In genomic region chr1:65027699-65028358, GRCh38 we compare ENCODE assay signal across 14 cellular contexts.
DNase-seq lines count a peak whose midpoint lies in the region; ATAC-seq and TF ChIP-seq lines count a peak whose summit lies in the region.
"Had no signal": no experiment of that assay in that cellular context is flagged by ENCODE, and none has a peak within 500 bp of the region (broad histone marks: within the 10 kb centered on the region; RNA-seq: fewer than 3 reads in every experiment).

No MANE protein-coding gene starts in this region.

- no peak overlapping the region for H2BK5ac ChIP-seq in trophoblast cell (ENCODE audit: low read depth, low read length, poor library complexity)

- 31 to 34% methylated on average over 5 of the region's 5 CpGs for WGBS in heart right ventricle, 2 donors
- no CpG with 5 or more reads among the region's 5 CpGs for WGBS in trophoblast cell (ENCODE audit: extremely low coverage, insufficient coverage, insufficient read length)

- H3K18ac ChIP-seq in trophoblast cell (ENCODE audit: low read length) = no peak overlapping the region

- no peak overlapping the region for H4K8ac ChIP-seq in trophoblast cell (ENCODE audit: low read depth, low read length)

- H3K14ac ChIP-seq in trophoblast cell (ENCODE audit: low read length) = no peak overlapping the region

- H3K4ac ChIP-seq in trophoblast cell (ENCODE audit: low read depth, low read length) = no peak overlapping the region

- no peaks in the 10 kb centered on the region for H3K9me3 ChIP-seq in heart right ventricle
- H3K9me3 ChIP-seq in trophoblast cell (ENCODE audit: insufficient read depth, low read depth, low read length) = peaks cover 3% of the 10 kb centered on the region
- H3K9me3 ChIP-seq in CD4-positive, alpha-beta T cell (ENCODE audit: control insufficient read depth, low read length) = no peaks in the 10 kb centered on the region
- H3K9me3 ChIP-seq in T-helper 17 cell (ENCODE audit: control insufficient read depth, low read length, poor library complexity, severe bottlenecking) = no peaks in the 10 kb centered on the region

- ATAC-seq in heart right ventricle (peak in 7 of 8 donors; percentile 23 to 83 (median 68)), HG02763 (IDR thresholded peaks at IDR 0.05; ENCODE audit: unreplicated experiment) (no peak), HG03457 (IDR thresholded peaks at IDR 0.05; ENCODE audit: unreplicated experiment) (no peak), T-helper 17 cell (no peak)
- ATAC-seq in CD4-positive, alpha-beta T cell (ENCODE audit: poor library complexity) = no peak
- ATAC-seq: HCT116 had no signal

- no peak for TF ChIP-seq CTCF in heart right ventricle (IDR thresholded peaks at IDR 0.05)
- no peak for TF ChIP-seq CTCF in CD4-positive, alpha-beta T cell (IDR thresholded peaks at IDR 0.05)

- CTCF ChIA-PET in CD4-positive, alpha-beta T cell (lab: Charles Lee) = interaction anchor here (1.1 kb wide), 1 partner anchor 48 kb away, joined by 3 read pairs; no protein-coding TSS in a partner anchor

- H3K4me3 ChIP-seq in heart right ventricle = no peak overlapping the region
- H3K4me3 ChIP-seq in trophoblast cell (ENCODE audit: low read depth, low read length) = peak overlapping the region; percentile 48
- H3K4me3 ChIP-seq: BLaER1 treated with 17β-estradiol and CSF1 and Interleukin-3, amounts not matched to agents 10 nM and 100 nM had no signal

- peaks cover 29% of the 10 kb centered on the region for H3K4me1 Mint-ChIP-seq in CD4-positive, alpha-beta T cell (ENCODE audit: low read depth)
- H3K4me1 Mint-ChIP-seq in T-helper 17 cell = peaks cover 11% of the 10 kb centered on the region

- no peak overlapping the region for H2AFZ ChIP-seq in trophoblast cell (ENCODE audit: insufficient read depth, low read length, poor library complexity)

- H3K27ac Mint-ChIP-seq in CD4-positive, alpha-beta T cell = no peak overlapping the region
- no peak overlapping the region for H3K27ac Mint-ChIP-seq in T-helper 17 cell
- H3K27ac Mint-ChIP-seq: activated T-helper 2 cell treated with anti-CD3 and anti-CD28 coated beads, Interferon-gamma antibody, Interleukin-2, Interleukin-4, amounts not matched to agents 10 μg/mL and 5 μg/mL and 100 μg/mL, durations not matched to agents 14 hours and 24 hours and 36 hours had no signal

- H3K9ac ChIP-seq in trophoblast cell (ENCODE audit: low read length) = no peak overlapping the region
- H3K9ac ChIP-seq: BLaER1 treated with 17β-estradiol and CSF1 and Interleukin-3, amounts not matched to agents 10 nM and 100 nM had no signal

- H3K4me3 Mint-ChIP-seq in CD4-positive, alpha-beta T cell = no peak overlapping the region
- no peak overlapping the region for H3K4me3 Mint-ChIP-seq in T-helper 17 cell

- no peak overlapping the region for H2AK5ac ChIP-seq in trophoblast cell (ENCODE audit: low read length)

- H3K4me2 ChIP-seq in trophoblast cell (ENCODE audit: low read length) = no peak overlapping the region
- H3K4me2 ChIP-seq: BLaER1 treated with 17β-estradiol and CSF1 and Interleukin-3, amounts not matched to agents 10 nM and 100 nM had no signal

- no peaks in the 10 kb centered on the region for H3K9me3 Mint-ChIP-seq in CD4-positive, alpha-beta T cell

- H3K36me3 ChIP-seq in heart right ventricle = no peaks in the 10 kb centered on the region
- no peaks in the 10 kb centered on the region for H3K36me3 ChIP-seq in trophoblast cell (ENCODE audit: control insufficient read depth in 1 of 2, insufficient read depth in 2 of 2, low read length in 2 of 2)

- no peak overlapping the region for H4K12ac ChIP-seq in trophoblast cell (ENCODE audit: low read depth, low read length)

- H3K27me3 ChIP-seq in heart right ventricle = no peaks in the 10 kb centered on the region
- H3K27me3 ChIP-seq in trophoblast cell (ENCODE audit: insufficient read depth, low read length) = no peaks in the 10 kb centered on the region
- no peaks in the 10 kb centered on the region for H3K27me3 ChIP-seq in CD4-positive, alpha-beta T cell (ENCODE audit: control insufficient read depth, insufficient read depth, low read length)
- H3K27me3 ChIP-seq: BLaER1 treated with 17β-estradiol and CSF1 and Interleukin-3, amounts not matched to agents 10 nM and 100 nM had no signal

- no peaks in the 10 kb centered on the region for H3K27me3 Mint-ChIP-seq in CD4-positive, alpha-beta T cell
- no peaks in the 10 kb centered on the region for H3K27me3 Mint-ChIP-seq in T-helper 17 cell

- no peaks in the 10 kb centered on the region for H3K79me2 ChIP-seq in trophoblast cell (ENCODE audit: control insufficient read depth, insufficient read depth, low read length, poor library complexity)

- H3K79me1 ChIP-seq in trophoblast cell (ENCODE audit: low read length) = no peaks in the 10 kb centered on the region

- H2BK120ac ChIP-seq in trophoblast cell (ENCODE audit: insufficient read depth, low read length, poor library complexity) = no peak overlapping the region

- intact Hi-C loops in heart right ventricle (cut with DNase I) = no loop called here
- intact Hi-C loops in CD4-positive, alpha-beta T cell (cut with DNase I, micrococcal nuclease) = no loop called here

- H3K4me1 ChIP-seq in heart right ventricle = peaks cover 7 to 46% (median 31%) of the 10 kb centered on the region in 9 donors
- H3K4me1 ChIP-seq in trophoblast cell (ENCODE audit: control insufficient read depth in 1 of 2, insufficient read depth in 2 of 2, low read length in 2 of 2) = no peaks in the 10 kb centered on the region

- no peak overlapping the region for H2BK12ac ChIP-seq in trophoblast cell (ENCODE audit: low read length)

- H4K91ac ChIP-seq in trophoblast cell (ENCODE audit: low read depth, low read length) = no peak overlapping the region

- POLR2A ChIA-PET in CD4-positive, alpha-beta T cell (lab: Charles Lee) = interaction anchor here (1.1 kb wide), 1 partner anchor 151 kb away, joined by 4 read pairs; no protein-coding TSS in a partner anchor

- no peak overlapping the region for H3K23ac ChIP-seq in trophoblast cell (ENCODE audit: low read length)

- DNase-seq in HT1080 (ENCODE audit: low read depth) (peak; percentile 44), RPMI8226 (peak; percentile 83), heart right ventricle (peak; percentile 47 to 75), trophoblast cell (no peak), T-helper 17 cell (no peak)
- no peak for DNase-seq in CD4-positive, alpha-beta T cell
- DNase-seq: activated CD4-positive, alpha-beta T cell treated with anti-CD3 and anti-CD28 coated beads for 1 hour; Kasumi-1; mesendoderm had no signal

- H3K27ac ChIP-seq in heart right ventricle (peak overlapping the region in 1 of 10 donors; percentile 15), trophoblast cell (ENCODE audit: low read depth, low read length) (no peak overlapping the region)
- H3K27ac ChIP-seq in CD4-positive, alpha-beta T cell (ENCODE audit: low read depth, low read length) = no peak overlapping the region
- H3K27ac ChIP-seq: BLaER1 treated with 17β-estradiol and CSF1 and Interleukin-3, amounts not matched to agents 10 nM and 100 nM had no signal

- H3K36me3 Mint-ChIP-seq in CD4-positive, alpha-beta T cell (ENCODE audit: low read depth) = peaks cover 5% of the 10 kb centered on the region
- no peaks in the 10 kb centered on the region for H3K36me3 Mint-ChIP-seq in T-helper 17 cell (ENCODE audit: low read depth)

Comparison
In these comparisons a context has a peak if more than half of its experiments do, and no peak if none do; other contexts are left out.
1. DNase-seq: peak in HT1080 (single experiment), RPMI8226 (single experiment) and heart right ventricle (2 of 2); none in trophoblast cell (0 of 2), CD4-positive, alpha-beta T cell (0 of 10) and T-helper 17 cell (0 of 3).
2. ATAC-seq: peak in heart right ventricle (7 of 8); none in HG02763 (single experiment), CD4-positive, alpha-beta T cell (single experiment), HG03457 (single experiment) and T-helper 17 cell (single experiment).